ENCODE assay signal across 8 cellular contexts in the genomic region with DNA sequence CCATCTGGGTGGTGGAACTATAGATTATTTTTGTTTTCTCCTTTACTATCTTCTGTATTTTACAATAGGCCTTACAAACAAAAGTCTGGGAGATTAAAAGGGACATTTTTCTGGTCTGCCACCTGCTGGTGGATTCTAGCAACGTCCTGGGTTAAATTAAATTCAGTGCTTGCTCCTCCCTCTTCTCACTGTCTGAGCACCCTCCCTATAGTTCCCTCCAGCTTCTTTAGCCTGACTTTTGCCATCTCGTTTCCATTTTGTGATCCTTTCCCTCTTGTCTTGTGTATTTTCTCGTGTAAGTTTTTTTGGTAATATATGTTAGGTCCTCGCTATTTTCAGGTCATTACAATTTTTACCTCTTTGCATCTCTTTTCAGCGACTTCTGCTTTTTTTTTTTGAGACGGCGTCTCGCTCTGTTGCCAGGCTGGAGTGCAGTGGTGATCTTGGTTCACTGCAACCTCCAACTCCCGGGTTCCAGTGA. TPM values are rescaled to one million over a fixed set of nuclear protein-coding genes. Genes with fewer than 3 reads are reported as not detected.
A peak's percentile ranks its signal among the peaks of the same experiment; 100 is the strongest.
DNase-seq lines count a peak whose midpoint lies in the region; ATAC-seq and TF ChIP-seq lines count a peak whose summit lies in the region.

No MANE protein-coding gene starts in this region.

- in situ Hi-C loops in Caki2 (cut with HindIII; ENCODE audit: low pct_unique_long_range_greater_than_20kb, low sequenced_read_pairs), result no loop called here

- ATAC-seq in GM19463 (IDR thresholded peaks at IDR 0.05; ENCODE audit: unreplicated experiment), result peak; percentile 91

- no peak overlapping the region for H3K27ac Mint-ChIP-seq in activated T-helper 1 cell treated with anti-CD3 and anti-CD28 coated beads, Interleukin-12 subunit alpha, Interleukin-12 subunit beta, Interleukin-2, Interleukin-4 antibody, amounts not matched to agents 30 ng/mL and 10 ng/mL and 1 ng/mL, durations not matched to agents 14 hours and 24 hours and 36 hours

- no peaks in the 10 kb centered on the region for H3K9me3 ChIP-seq in tibial artery

- no peak overlapping the region for H3K4me3 ChIP-seq in fibroblast of the aortic adventitia (ENCODE audit: low read depth, low read length)
- no peak overlapping the region for H3K4me3 ChIP-seq in tibial artery

- peaks cover 5% of the 10 kb centered on the region for H3K9me3 Mint-ChIP-seq in activated T-helper 1 cell treated with anti-CD3 and anti-CD28 coated beads, Interleukin-12 subunit alpha, Interleukin-12 subunit beta, Interleukin-2, Interleukin-4 antibody, amounts not matched to agents 30 ng/mL and 10 ng/mL and 1 ng/mL, durations not matched to agents 14 hours and 24 hours and 36 hours

- peak overlapping the region; percentile 43 for H3K4me3 Mint-ChIP-seq in activated T-helper 1 cell treated with anti-CD3 and anti-CD28 coated beads, Interleukin-12 subunit alpha, Interleukin-12 subunit beta, Interleukin-2, Interleukin-4 antibody, amounts not matched to agents 30 ng/mL and 10 ng/mL and 1 ng/mL, durations not matched to agents 14 hours and 24 hours and 36 hours

- TF ChIP-seq CTCF in fibroblast of the aortic adventitia (IDR thresholded peaks at IDR 0.05; ENCODE audit: insufficient read depth, low read length) (peak; percentile 71), tibial artery (IDR thresholded peaks at IDR 0.05) (peak; percentile 70 to 73)

- no peaks in the 10 kb centered on the region for H3K27me3 ChIP-seq in tibial artery

- H3K36me3 Mint-ChIP-seq in activated T-helper 1 cell treated with anti-CD3 and anti-CD28 coated beads, Interleukin-12 subunit alpha, Interleukin-12 subunit beta, Interleukin-2, Interleukin-4 antibody, amounts not matched to agents 30 ng/mL and 10 ng/mL and 1 ng/mL, durations not matched to agents 14 hours and 24 hours and 36 hours (ENCODE audit: low read depth), result peaks cover 12% of the 10 kb centered on the region

- DNase-seq in Caki2 (ENCODE audit: low read depth) (peak; percentile 74), HT1080 (ENCODE audit: low read depth) (peak; percentile 78), RKO (ENCODE audit: low spot score) (peak; percentile 79), fibroblast of the aortic adventitia (ENCODE audit: low read depth) (peak; percentile 88), nucleus accumbens (lab: John Stamatoyannopoulos, UW) (peak in 44 of 56 donors; percentile 9 to 86 (median 47)), tibial artery (peak; percentile 62 to 74)
- peak; percentile 59 for DNase-seq in activated T-helper 1 cell treated with anti-CD3 and anti-CD28 coated beads, Interleukin-12 subunit alpha, Interleukin-12 subunit beta, Interleukin-2, Interleukin-4 antibody, amounts not matched to agents 30 ng/mL and 10 ng/mL and 1 ng/mL, durations not matched to agents 14 hours and 24 hours and 36 hours (ENCODE audit: low spot score)

- intact Hi-C loops in activated T-helper 1 cell treated with anti-CD3 and anti-CD28 coated beads, Interleukin-12 subunit alpha, Interleukin-12 subunit beta, Interleukin-2, Interleukin-4 antibody, amounts not matched to agents 30 ng/mL and 10 ng/mL and 1 ng/mL, durations not matched to agents 14 hours and 24 hours and 36 hours (cut with micrococcal nuclease), result loop anchor here (1.0 kb wide), 7 partner anchors 16 to 431 kb away; a partner anchor contains a TSS
- intact Hi-C loops in tibial artery (cut with DNase I; ENCODE audit: low total_unique reads), result loop anchor here (5.0 to 10.0 kb wide), 2 partner anchors 189 to 431 kb away; a partner anchor contains a TSS

- H3K27me3 Mint-ChIP-seq in activated T-helper 1 cell treated with anti-CD3 and anti-CD28 coated beads, Interleukin-12 subunit alpha, Interleukin-12 subunit beta, Interleukin-2, Interleukin-4 antibody, amounts not matched to agents 30 ng/mL and 10 ng/mL and 1 ng/mL, durations not matched to agents 14 hours and 24 hours and 36 hours (ENCODE audit: insufficient read depth), result no peaks in the 10 kb centered on the region

- H3K36me3 ChIP-seq in tibial artery, result peaks cover 26 to 39% (median 29%) of the 10 kb centered on the region in 3 donors

- H3K4me1 ChIP-seq in tibial artery, result no peaks in the 10 kb centered on the region

- H3K4me1 Mint-ChIP-seq in activated T-helper 1 cell treated with anti-CD3 and anti-CD28 coated beads, Interleukin-12 subunit alpha, Interleukin-12 subunit beta, Interleukin-2, Interleukin-4 antibody, amounts not matched to agents 30 ng/mL and 10 ng/mL and 1 ng/mL, durations not matched to agents 14 hours and 24 hours and 36 hours (ENCODE audit: low read depth), result peaks cover 6% of the 10 kb centered on the region

- no peak overlapping the region for H3K27ac ChIP-seq in tibial artery

RNA-seq across cellular contexts. Expression of a gene that starts 16.1 kb away (rescaled TPM):
- total RNA-seq in Caki2 (2014; rRNA removed; shearing (Covaris generic); ENCODE audit: low replicate concordance), result 10.4 and 10.5 TPM in 2 replicates
- 10.1 and 13.5 TPM in 2 replicates for total RNA-seq in HT1080 (2014; rRNA removed; shearing (Covaris generic))
- 8.3 and 9.2 TPM in 2 replicates for polyA plus RNA-seq in HT1080 (2015; cell fraction: cytosol; rRNA removed)
- polyA plus RNA-seq in HT1080 (2015; cell fraction: nucleus; rRNA removed), result 14.6 and 17.8 TPM in 2 replicates
- 11.3 and 12.4 TPM in 2 replicates for total RNA-seq in activated T-helper 1 cell treated with anti-CD3 and anti-CD28 coated beads, Interleukin-12 subunit alpha, Interleukin-12 subunit beta, Interleukin-2, Interleukin-4 antibody, amounts not matched to agents 30 ng/mL and 10 ng/mL and 1 ng/mL, durations not matched to agents 14 hours and 24 hours and 36 hours
- total RNA-seq in fibroblast of the aortic adventitia (ENCODE audit: low replicate concordance), result 5.0 and 14.0 TPM in 2 replicates

RNA-seq across cellular contexts. Expression of a gene that starts 16.5 kb away (rescaled TPM):
- total RNA-seq in Caki2 (2014; rRNA removed; shearing (Covaris generic); ENCODE audit: low replicate concordance), result 57.7 and 85.1 TPM in 2 replicates
- total RNA-seq in HT1080 (2014; rRNA removed; shearing (Covaris generic)), result 66.5 and 77.0 TPM in 2 replicates
- polyA plus RNA-seq in HT1080 (2015; cell fraction: cytosol; rRNA removed), result 58.4 and 61.8 TPM in 2 replicates
- 86.4 and 91.6 TPM in 2 replicates for polyA plus RNA-seq in HT1080 (2015; cell fraction: nucleus; rRNA removed)
- total RNA-seq in activated T-helper 1 cell treated with anti-CD3 and anti-CD28 coated beads, Interleukin-12 subunit alpha, Interleukin-12 subunit beta, Interleukin-2, Interleukin-4 antibody, amounts not matched to agents 30 ng/mL and 10 ng/mL and 1 ng/mL, durations not matched to agents 14 hours and 24 hours and 36 hours, result 66.9 and 70.6 TPM in 2 replicates
- 59.0 and 61.4 TPM in 2 replicates for total RNA-seq in fibroblast of the aortic adventitia (ENCODE audit: low replicate concordance)
